In genomic region chr5:169354263-169354662, GRCh38 we compare ENCODE assay signal across 25 cellular contexts. TPM values are rescaled to one million over a fixed set of nuclear protein-coding genes. Genes with fewer than 3 reads are reported as not detected.
DNase-seq lines count a peak whose midpoint lies in the region; FAIRE-seq and TF ChIP-seq lines count a peak whose summit lies in the region.
"Had no signal": no experiment of that assay in that cellular context is flagged by ENCODE, and none has a peak within 500 bp of the region (broad histone marks: within the 10 kb centered on the region; RNA-seq: fewer than 3 reads in every experiment).

No MANE protein-coding gene starts in this region.

- in situ Hi-C loops in brain microvascular endothelial cell (cut with HindIII; ENCODE audit: low pct_ligation_motif_present, low sequenced_read_pairs), result no loop called here

- no TSS peak for BruUV-seq in OCI-LY7 (replicated peaks; lab: Mats Ljungman, UMichigan)

- FAIRE-seq in frontal cortex (lab: Jason Lieb, UNC), result no peak
- FAIRE-seq: kidney, pancreas had no signal

- no peaks in the 10 kb centered on the region for H3K27me3 ChIP-seq in brain microvascular endothelial cell (replicated peaks)
- H3K27me3 ChIP-seq: BLaER1 treated with 17β-estradiol and CSF1 and Interleukin-3, amounts not matched to agents 10 nM and 100 nM; body of pancreas; esophagus muscularis mucosa; MG63; pancreas; right atrium auricular region had no signal

- no peaks in the 10 kb centered on the region for H3K9me2 ChIP-seq in OCI-LY7 (ENCODE audit: insufficient read depth, low read length)

- H3K9me3 ChIP-seq in OCI-LY7 (ENCODE audit: low read length), result no peaks in the 10 kb centered on the region
- H3K9me3 ChIP-seq: BLaER1 treated with 17β-estradiol and CSF1 and Interleukin-3, amounts not matched to agents 10 nM and 100 nM; body of pancreas; esophagus muscularis mucosa; MG63; pancreas; right atrium auricular region; thoracic aorta had no signal

- no peaks in the 10 kb centered on the region for H4K20me1 ChIP-seq in OCI-LY7 (ENCODE audit: insufficient read depth, low read length)
- H4K20me1 ChIP-seq: BLaER1 treated with 17β-estradiol and CSF1 and Interleukin-3, amounts not matched to agents 10 nM and 100 nM had no signal

- TF ChIP-seq CTCF in brain microvascular endothelial cell (IDR thresholded peaks at IDR 0.05; ENCODE audit: low read depth, low read length, missing control alignments) (no peak), OCI-LY7 (conservative IDR thresholded peaks at IDR 0.05; ENCODE audit: low read length) (no peak)

- POLR2A ChIA-PET in OCI-LY7 (lab: Charles Lee), result no interaction called here

- CTCF ChIA-PET in OCI-LY7 (lab: Charles Lee; ENCODE audit: unreplicated experiment), result no interaction called here

- H3K36me3 ChIP-seq in brain microvascular endothelial cell (replicated peaks) (no peaks in the 10 kb centered on the region), OCI-LY7 (ENCODE audit: insufficient read depth, low read length) (no peaks in the 10 kb centered on the region)
- H3K36me3 ChIP-seq: BLaER1 treated with 17β-estradiol and CSF1 and Interleukin-3, amounts not matched to agents 10 nM and 100 nM; esophagus muscularis mucosa; MG63; pancreas; right atrium auricular region; thoracic aorta had no signal

- intact Hi-C loops in OCI-LY7 (cut with micrococcal nuclease; ENCODE audit: unreplicated experiment), result no loop called here

- H3K4me2 ChIP-seq in OCI-LY7 (ENCODE audit: low read length), result no peak overlapping the region
- H3K4me2 ChIP-seq: BLaER1 treated with 17β-estradiol and CSF1 and Interleukin-3, amounts not matched to agents 10 nM and 100 nM had no signal

- H3K4me1 ChIP-seq in OCI-LY7 (ENCODE audit: insufficient read depth, low read length, poor library complexity, severe bottlenecking), result no peaks in the 10 kb centered on the region
- H3K4me1 ChIP-seq: BLaER1 treated with 17β-estradiol and CSF1 and Interleukin-3, amounts not matched to agents 10 nM and 100 nM; body of pancreas; pancreas had no signal

- peak; percentile 56 for DNase-seq in EL
- DNase-seq in NCI-H226, result peak; percentile 38
- DNase-seq in brain microvascular endothelial cell, result peak; percentile 22
- DNase-seq in iris pigment epithelial cell (ENCODE audit: low read depth), result peak; percentile 28
- DNase-seq in OCI-LY7 (ENCODE audit: low spot score), result no peak
- DNase-seq in Ammon's horn (ENCODE audit: low spot score), result no peak
- no peak for DNase-seq in frontal cortex (ENCODE audit: low spot score in 2 of 2)
- DNase-seq in activated CD4-positive, CD25-positive, alpha-beta regulatory T cell (lab: John Stamatoyannopoulos, UW), result no peak
- DNase-seq: activated CD4-positive, alpha-beta T cell treated with anti-CD3 and anti-CD28 coated beads, Interleukin-2, amount 50 U/mL, for 48 hours; activated CD8-positive, alpha-beta memory T cell treated with anti-CD3 and anti-CD28 coated beads, Interleukin-2, amount 50 U/mL, for 48 hours; body of pancreas; COR-L47; effector CD8-positive, alpha-beta T cell; kidney; MG63; NCI-H1436; NCI-H2107; pancreas; stimulated activated CD4-positive, alpha-beta T cell treated with anti-CD3 and anti-CD28 coated beads, Interleukin-4, amount 100 ng/mL, for 1 hour; stimulated activated naive B cell treated with anti-CD40 and anti-IgM and Interleukin-4, amounts not matched to agents 10 μg/mL and 1 μg/mL and 100 μg/mL, for 72 hours had no signal

- no peaks in the 10 kb centered on the region for H3K79me2 ChIP-seq in OCI-LY7 (ENCODE audit: insufficient read depth, low read depth, low read length)

- H3K4me3 ChIP-seq in brain microvascular endothelial cell (ENCODE audit: low read depth, low read length) (no peak overlapping the region), OCI-LY7 (ENCODE audit: low read depth, low read length, poor library complexity, severe bottlenecking) (no peak overlapping the region)
- H3K4me3 ChIP-seq: BLaER1 treated with 17β-estradiol and CSF1 and Interleukin-3, amounts not matched to agents 10 nM and 100 nM; body of pancreas; esophagus muscularis mucosa; MG63; pancreas; right atrium auricular region; thoracic aorta had no signal

- no peak overlapping the region for H2AFZ ChIP-seq in OCI-LY7 (ENCODE audit: low read length)

- peak overlapping the region; percentile 27 for H3K27ac ChIP-seq in brain microvascular endothelial cell
- H3K27ac ChIP-seq in OCI-LY7 (ENCODE audit: low read depth, low read length, poor library complexity, severe bottlenecking), result no peak overlapping the region
- H3K27ac ChIP-seq: BLaER1 treated with 17β-estradiol and CSF1 and Interleukin-3, amounts not matched to agents 10 nM and 100 nM; body of pancreas; esophagus muscularis mucosa; pancreas; right atrium auricular region; thoracic aorta had no signal

RNA-seq across cellular contexts. Expression of gene SLIT3, which starts 53.3 kb away (rescaled TPM):
- not detected in 2 replicates for total RNA-seq in OCI-LY7 (2014; rRNA removed; shearing (Covaris generic))
- not detected in 2 replicates for total RNA-seq in OCI-LY7 (2022)
- total RNA-seq in frontal cortex, result 2.0 TPM
- total RNA-seq: NCI-H460 had no signal

Comparison
In these comparisons a context has a peak if more than half of its experiments do, and no peak if none do; other contexts are left out.
1. DNase-seq: peak in EL (single experiment), NCI-H226 (single experiment), brain microvascular endothelial cell (single experiment) and iris pigment epithelial cell (single experiment); none in OCI-LY7 (single experiment), Ammon's horn (single experiment), frontal cortex (0 of 2) and activated CD4-positive, CD25-positive, alpha-beta regulatory T cell (0 of 4).